8 cellular contexts compared by ENCODE assay signal in the genomic region with DNA sequence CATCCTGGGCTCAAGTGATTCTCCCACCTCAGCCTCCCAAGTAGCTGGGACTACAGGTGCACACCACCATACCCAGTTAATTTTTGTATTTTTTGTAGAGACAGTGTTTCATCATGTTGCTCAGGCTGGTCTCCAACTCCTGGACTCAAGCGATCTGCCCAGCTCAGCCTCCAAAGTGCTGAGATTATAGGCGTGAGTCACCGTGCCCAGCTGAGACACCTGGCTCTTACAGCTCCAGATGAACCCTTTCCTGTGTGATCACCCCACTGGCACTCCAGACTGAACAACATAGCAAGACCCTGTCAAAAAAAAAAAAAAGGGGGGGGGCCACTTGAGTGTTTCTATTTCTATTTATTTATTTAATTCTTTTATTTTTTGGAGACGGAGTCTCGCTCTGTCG. TPM values are rescaled to one million over a fixed set of nuclear protein-coding genes. Genes with fewer than 3 reads are reported as not detected.
DNase-seq lines count a peak whose midpoint lies in the region; ATAC-seq and FAIRE-seq lines count a peak whose summit lies in the region.

No MANE protein-coding gene starts in this region.

- no peak for DNase-seq in Jurkat, Clone E6-1 (ENCODE audit: low read depth, low spot score)
- DNase-seq in kidney tubule cell (ENCODE audit: low spot score) (peak; percentile 71), urothelium cell line (ENCODE audit: low spot score) (peak; percentile 36), GF-D8 (lab: John Stamatoyannopoulos, UW) (no peak), OCI-M1 (lab: John Stamatoyannopoulos, UW) (no peak)

- H3K4me1 Mint-ChIP-seq in activated T-helper 17 cell treated with anti-CD3 and anti-CD28 coated beads, Interleukin-2, amount 50 U/mL, for 72 hours = peaks cover 25% of the 10 kb centered on the region

- ATAC-seq in activated T-helper 17 cell treated with anti-CD3 and anti-CD28 coated beads, Interleukin-2, amount 50 U/mL, for 72 hours (replicated peaks) = peak; percentile 30
- ATAC-seq in GM21737 (IDR thresholded peaks at IDR 0.05; ENCODE audit: unreplicated experiment) = no peak

- peak overlapping the region; percentile 89 for H3K9ac ChIP-seq in BLaER1

- peak overlapping the region; percentile 79 for H3K4me3 Mint-ChIP-seq in activated T-helper 17 cell treated with anti-CD3 and anti-CD28 coated beads, Interleukin-2, amount 50 U/mL, for 72 hours

- peaks cover 26% of the 10 kb centered on the region for H4K20me1 ChIP-seq in BLaER1

- FAIRE-seq in urothelium cell line (lab: Jason Lieb, UNC) = no peak

- peak overlapping the region; percentile 82 for H3K27ac ChIP-seq in BLaER1

- no peaks in the 10 kb centered on the region for H3K9me3 Mint-ChIP-seq in activated T-helper 17 cell treated with anti-CD3 and anti-CD28 coated beads, Interleukin-2, amount 50 U/mL, for 72 hours

- H3K9me3 ChIP-seq in BLaER1 = no peaks in the 10 kb centered on the region

- H3K4me1 ChIP-seq in BLaER1 = peaks cover 47% of the 10 kb centered on the region

- H3K27ac Mint-ChIP-seq in activated T-helper 17 cell treated with anti-CD3 and anti-CD28 coated beads, Interleukin-2, amount 50 U/mL, for 72 hours = peak overlapping the region; percentile 95

- H3K27me3 Mint-ChIP-seq in activated T-helper 17 cell treated with anti-CD3 and anti-CD28 coated beads, Interleukin-2, amount 50 U/mL, for 72 hours = no peaks in the 10 kb centered on the region

- H3K4me3 ChIP-seq in BLaER1 = peak overlapping the region; percentile 78
- peak overlapping the region; percentile 96 for H3K4me3 ChIP-seq in Jurkat, Clone E6-1 (ENCODE audit: low read length)

- H3K36me3 ChIP-seq in BLaER1 = peaks cover 20% of the 10 kb centered on the region

- H3K27me3 ChIP-seq in BLaER1 = no peaks in the 10 kb centered on the region

- peaks cover 35% of the 10 kb centered on the region for H3K36me3 Mint-ChIP-seq in activated T-helper 17 cell treated with anti-CD3 and anti-CD28 coated beads, Interleukin-2, amount 50 U/mL, for 72 hours (ENCODE audit: low read depth)

- peak overlapping the region; percentile 82 for H3K4me2 ChIP-seq in BLaER1

RNA-seq across cellular contexts. Expression of a gene that starts 1.0 kb away (rescaled TPM):
- 224 TPM for polyA plus RNA-seq in Jurkat, Clone E6-1 (2012; ENCODE audit: insufficient read depth, insufficient read length)
- 100 to 1,000 TPM in 1 of 2 donors, 10 to 100 TPM in 1; 94.6 to 157 TPM for total RNA-seq in activated T-helper 17 cell treated with anti-CD3 and anti-CD28 coated beads, Interleukin-2, amount 50 U/mL, for 72 hours

RNA-seq across cellular contexts. Expression of a gene that starts 25.1 kb away (rescaled TPM):
- 91.5 TPM for polyA plus RNA-seq in Jurkat, Clone E6-1 (2012; ENCODE audit: insufficient read depth, insufficient read length)
- total RNA-seq in activated T-helper 17 cell treated with anti-CD3 and anti-CD28 coated beads, Interleukin-2, amount 50 U/mL, for 72 hours = 10 to 100 TPM; 39.7 to 41.8 TPM

Comparison
In these comparisons a context has a peak if more than half of its experiments do, and no peak if none do; other contexts are left out.
1. DNase-seq: peak in kidney tubule cell (single experiment) and urothelium cell line (single experiment); none in Jurkat, Clone E6-1 (single experiment), GF-D8 (single experiment) and OCI-M1 (single experiment).